In the genomic region with DNA sequence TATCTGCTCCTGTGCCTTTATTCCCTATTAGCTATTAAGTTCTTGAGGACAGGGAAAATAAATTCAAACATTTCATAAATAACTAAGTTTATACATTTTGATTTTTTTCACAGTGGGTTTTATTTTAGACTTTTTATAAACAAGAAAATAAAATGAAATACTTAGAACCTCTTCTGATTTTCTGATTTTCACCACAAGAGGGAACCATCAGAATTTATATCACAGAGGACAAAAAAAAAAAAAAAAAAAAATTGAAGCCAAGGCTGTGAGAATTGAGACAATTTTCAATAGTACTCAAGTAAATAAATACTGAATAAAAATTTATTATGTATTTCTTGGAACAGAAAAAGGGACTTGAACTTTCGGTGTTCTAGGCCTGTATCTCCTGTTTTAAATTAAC, we compare ENCODE assay signal across 1 cellular context.
TF ChIP-seq lines count a peak whose summit lies in the region.

No MANE protein-coding gene starts in this region.

TF ChIP-seq in WTC11, 78 proteins besides CTCF, POLR2A, EP300 and RAD21 (continued from another document):
- TF ChIP-seq, protein P1, sequence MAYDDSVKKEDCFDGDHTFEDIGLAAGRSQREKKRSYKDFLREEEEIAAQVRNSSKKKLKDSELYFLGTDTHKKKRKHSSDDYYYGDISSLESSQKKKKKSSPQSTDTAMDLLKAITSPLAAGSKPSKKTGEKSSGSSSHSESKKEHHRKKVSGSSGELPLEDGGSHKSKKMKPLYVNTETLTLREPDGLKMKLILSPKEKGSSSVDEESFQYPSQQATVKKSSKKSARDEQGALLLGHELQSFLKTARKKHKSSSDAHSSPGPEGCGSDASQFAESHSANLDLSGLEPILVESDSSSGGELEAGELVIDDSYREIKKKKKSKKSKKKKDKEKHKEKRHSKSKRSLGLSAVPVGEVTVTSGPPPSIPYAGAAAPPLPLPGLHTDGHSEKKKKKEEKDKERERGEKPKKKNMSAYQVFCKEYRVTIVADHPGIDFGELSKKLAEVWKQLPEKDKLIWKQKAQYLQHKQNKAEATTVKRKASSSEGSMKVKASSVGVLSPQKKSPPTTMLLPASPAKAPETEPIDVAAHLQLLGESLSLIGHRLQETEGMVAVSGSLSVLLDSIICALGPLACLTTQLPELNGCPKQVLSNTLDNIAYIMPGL (CRISPR knock-in tag; IDR thresholded peaks at IDR 0.05), result no peak
- TF ChIP-seq, protein P2, sequence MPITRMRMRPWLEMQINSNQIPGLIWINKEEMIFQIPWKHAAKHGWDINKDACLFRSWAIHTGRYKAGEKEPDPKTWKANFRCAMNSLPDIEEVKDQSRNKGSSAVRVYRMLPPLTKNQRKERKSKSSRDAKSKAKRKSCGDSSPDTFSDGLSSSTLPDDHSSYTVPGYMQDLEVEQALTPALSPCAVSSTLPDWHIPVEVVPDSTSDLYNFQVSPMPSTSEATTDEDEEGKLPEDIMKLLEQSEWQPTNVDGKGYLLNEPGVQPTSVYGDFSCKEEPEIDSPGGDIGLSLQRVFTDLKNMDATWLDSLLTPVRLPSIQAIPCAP (CRISPR knock-in tag; IDR thresholded peaks at IDR 0.05), result no peak
- TF ChIP-seq CREB1 (CRISPR knock-in tag; IDR thresholded peaks at IDR 0.05) (no peak), TP53 (CRISPR knock-in tag; IDR thresholded peaks at IDR 0.05) (no peak)
TF ChIP-seq in WTC11: peak in this region for 0.
